Comparison of ENCODE assay signal across 12 cellular contexts in genomic region chr11:60910281-60910687, GRCh38. TPM values are rescaled to one million over a fixed set of nuclear protein-coding genes. Genes with fewer than 3 reads are reported as not detected.
DNase-seq lines count a peak whose midpoint lies in the region; ATAC-seq and FAIRE-seq lines count a peak whose summit lies in the region.
"Had no signal": no experiment of that assay in that cellular context is flagged by ENCODE, and none has a peak within 500 bp of the region (broad histone marks: within the 10 kb centered on the region; RNA-seq: fewer than 3 reads in every experiment).

No MANE protein-coding gene starts in this region.

- H3K4me1 Mint-ChIP-seq in dendritic cell treated with granulocyte-macrophage colony-stimulating factor and Interleukin-4, amounts not matched to agents 40 ng/mL and 50 ng/mL, for 4 days (ENCODE audit: low read depth), result peaks cover 83% of the 10 kb centered on the region
- peaks cover 54% of the 10 kb centered on the region for H3K4me1 Mint-ChIP-seq in activated T-cell treated with anti-CD3 and anti-CD28 coated beads, Interleukin-2, amount 50 U/mL, for 24 hours (ENCODE audit: low read depth)

- no peaks in the 10 kb centered on the region for H3K27me3 Mint-ChIP-seq in dendritic cell treated with granulocyte-macrophage colony-stimulating factor and Interleukin-4, amounts not matched to agents 40 ng/mL and 50 ng/mL, for 4 days
- no peaks in the 10 kb centered on the region for H3K27me3 Mint-ChIP-seq in activated T-cell treated with anti-CD3 and anti-CD28 coated beads, Interleukin-2, amount 50 U/mL, for 24 hours

- DNase-seq in GM18507 (ENCODE audit: extremely low spot score, insufficient read length, low read depth) (no peak), hippocampal formation (lab: John Stamatoyannopoulos, UW) (no peak), H4 (ENCODE audit: low spot score) (no peak), NCI-H146 treated with DMSO at 0.1 percent for 48 hours (lab: John Stamatoyannopoulos, UW; ENCODE audit: unreplicated experiment) (no peak)
- no peak for DNase-seq in activated T-cell treated with anti-CD3 and anti-CD28 coated beads, Interleukin-2, amount 50 U/mL, for 24 hours
- DNase-seq: activated T-cell treated with anti-CD3 and anti-CD28 coated beads, Interleukin-2, amount 50 U/mL, for 1 hour; DMS79; SHP77 had no signal

- peak; percentile 98 for FAIRE-seq in GM18507 (lab: Jason Lieb, UNC)
- FAIRE-seq: colon had no signal

- peak; percentile 29 for ATAC-seq in GM21515 (IDR thresholded peaks at IDR 0.05; ENCODE audit: unreplicated experiment)
- peak; percentile 38 for ATAC-seq in HG03432 (IDR thresholded peaks at IDR 0.05; ENCODE audit: unreplicated experiment)

- peak overlapping the region; percentile 91 for H3K27ac Mint-ChIP-seq in dendritic cell treated with granulocyte-macrophage colony-stimulating factor and Interleukin-4, amounts not matched to agents 40 ng/mL and 50 ng/mL, for 4 days
- no peak overlapping the region for H3K27ac Mint-ChIP-seq in activated T-cell treated with anti-CD3 and anti-CD28 coated beads, Interleukin-2, amount 50 U/mL, for 24 hours

- peaks cover 27% of the 10 kb centered on the region for H3K36me3 Mint-ChIP-seq in dendritic cell treated with granulocyte-macrophage colony-stimulating factor and Interleukin-4, amounts not matched to agents 40 ng/mL and 50 ng/mL, for 4 days (ENCODE audit: low read depth)
- H3K36me3 Mint-ChIP-seq in activated T-cell treated with anti-CD3 and anti-CD28 coated beads, Interleukin-2, amount 50 U/mL, for 24 hours (ENCODE audit: low read depth), result peaks cover 18% of the 10 kb centered on the region

- peaks cover 17% of the 10 kb centered on the region for H3K9me3 Mint-ChIP-seq in dendritic cell treated with granulocyte-macrophage colony-stimulating factor and Interleukin-4, amounts not matched to agents 40 ng/mL and 50 ng/mL, for 4 days
- H3K9me3 Mint-ChIP-seq in activated T-cell treated with anti-CD3 and anti-CD28 coated beads, Interleukin-2, amount 50 U/mL, for 24 hours, result no peaks in the 10 kb centered on the region

- no peak overlapping the region for H3K4me3 Mint-ChIP-seq in dendritic cell treated with granulocyte-macrophage colony-stimulating factor and Interleukin-4, amounts not matched to agents 40 ng/mL and 50 ng/mL, for 4 days
- H3K4me3 Mint-ChIP-seq in activated T-cell treated with anti-CD3 and anti-CD28 coated beads, Interleukin-2, amount 50 U/mL, for 24 hours, result no peak overlapping the region

- intact Hi-C loops in dendritic cell treated with granulocyte-macrophage colony-stimulating factor and Interleukin-4, amounts not matched to agents 40 ng/mL and 50 ng/mL, for 4 days (cut with micrococcal nuclease), result loop anchor here (5.0 kb wide), 1 partner anchor 42 kb away; the partner anchor contains the start of gene SLC15A3

RNA-seq across cellular contexts. Expression of gene TMEM109, which starts 3.7 kb away (rescaled TPM):
- 43.0 and 65.6 TPM in 2 replicates for total RNA-seq in H4 (2014; rRNA removed; shearing (Covaris generic))

RNA-seq across cellular contexts. Expression of gene PRPF19, which starts 3.9 kb away (rescaled TPM):
- 92.3 and 106 TPM in 2 replicates for total RNA-seq in H4 (2014; rRNA removed; shearing (Covaris generic))

RNA-seq across cellular contexts. Expression of gene TMEM132A, which starts 14.0 kb away (rescaled TPM):
- total RNA-seq in H4 (2014; rRNA removed; shearing (Covaris generic)), result 28.6 and 39.0 TPM in 2 replicates

RNA-seq across cellular contexts. Expression of gene SLC15A3, which starts 41.7 kb away (rescaled TPM):
- total RNA-seq in H4 (2014; rRNA removed; shearing (Covaris generic)), result 4.9 and 5.8 TPM in 2 replicates

RNA-seq across cellular contexts. Expression of gene ZP1, which starts 42.9 kb away (rescaled TPM):
- 1.5 and 2.1 TPM in 2 replicates for total RNA-seq in H4 (2014; rRNA removed; shearing (Covaris generic))
